ENCODE assay signal across 14 cellular contexts in the genomic region with DNA sequence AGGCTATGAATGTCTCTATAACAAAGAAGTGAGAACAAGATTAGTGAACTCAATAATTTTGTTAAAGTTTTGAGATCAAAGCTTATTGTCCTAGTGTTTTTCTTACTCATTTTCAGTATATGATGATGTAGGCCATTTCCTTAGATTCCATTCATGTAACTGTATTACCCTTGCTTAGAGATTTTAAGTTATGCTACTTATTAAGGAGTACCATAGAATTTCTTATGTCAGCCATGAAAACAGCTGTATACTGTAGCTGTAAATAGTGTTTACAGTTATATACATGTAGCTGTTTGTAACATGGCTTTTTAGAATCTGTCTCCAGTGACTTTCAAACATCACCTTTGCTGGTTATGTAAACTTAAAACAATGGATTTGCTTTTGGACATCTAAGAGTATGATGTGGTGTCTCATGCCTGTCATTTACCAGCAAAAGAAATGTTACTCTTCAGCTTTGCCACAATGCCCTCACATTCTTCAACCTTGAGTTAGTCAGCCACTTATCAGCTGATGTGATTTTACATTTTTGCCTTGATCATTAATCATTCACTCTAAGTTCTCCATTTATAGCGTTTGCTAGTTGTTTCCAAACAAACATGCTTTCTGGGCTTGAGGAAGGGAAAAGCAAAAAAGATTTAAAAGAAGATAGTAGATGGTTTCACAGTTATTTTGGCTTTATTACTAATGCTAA. TPM values are rescaled to one million over a fixed set of nuclear protein-coding genes. Genes with fewer than 3 reads are reported as not detected.
DNase-seq lines count a peak whose midpoint lies in the region; ATAC-seq, FAIRE-seq and TF ChIP-seq lines count a peak whose summit lies in the region.
"Had no signal": no experiment of that assay in that cellular context is flagged by ENCODE, and none has a peak within 500 bp of the region (broad histone marks: within the 10 kb centered on the region; RNA-seq: fewer than 3 reads in every experiment).

No MANE protein-coding gene starts in this region.

- peak overlapping the region; percentile 45 to 84 (median 70) for H3K27ac ChIP-seq in body of pancreas
- H3K27ac ChIP-seq in SK-N-SH (ENCODE audit: low read depth in 2 of 2, low read length in 1 of 2): no peak overlapping the region
- no peak overlapping the region for H3K27ac ChIP-seq in Karpas-422 (ENCODE audit: low read length)
- H3K27ac ChIP-seq: BLaER1 treated with 17β-estradiol and CSF1 and Interleukin-3, amounts not matched to agents 10 nM and 100 nM; parathyroid adenoma had no signal

- CTCF ChIA-PET in SK-N-SH (lab: Yijun Ruan, JAX): no interaction called here

- H3K27me3 ChIP-seq in body of pancreas (no peaks in the 10 kb centered on the region), kidney epithelial cell (ENCODE audit: control insufficient read depth, insufficient read depth, low read length) (no peaks in the 10 kb centered on the region), SK-N-SH (ENCODE audit: insufficient read depth) (no peaks in the 10 kb centered on the region), Karpas-422 (ENCODE audit: low read length) (no peaks in the 10 kb centered on the region)
- H3K27me3 ChIP-seq: BLaER1 treated with 17β-estradiol and CSF1 and Interleukin-3, amounts not matched to agents 10 nM and 100 nM had no signal

- no peak for TF ChIP-seq RAD21 in SK-N-SH (IDR thresholded peaks at IDR 0.05; ENCODE audit: low read length)

- H3K4me3 ChIP-seq in body of pancreas (no peak overlapping the region), kidney epithelial cell (ENCODE audit: low read depth, low read length) (no peak overlapping the region), SK-N-SH (ENCODE audit: low read depth in 2 of 2, low read length in 1 of 2) (no peak overlapping the region), Karpas-422 (ENCODE audit: low read length) (no peak overlapping the region)
- H3K4me3 ChIP-seq: BLaER1 treated with 17β-estradiol and CSF1 and Interleukin-3, amounts not matched to agents 10 nM and 100 nM had no signal

- DNase-seq in A172 (ENCODE audit: low spot score): peak; percentile 41
- DNase-seq in H54 (ENCODE audit: insufficient read length, low spot score): no peak
- DNase-seq in body of pancreas: no peak
- peak; percentile 51 for DNase-seq in kidney epithelial cell (ENCODE audit: low read depth)
- DNase-seq in T-helper 2 cell: no peak
- no peak for DNase-seq in SK-N-SH
- no peak for DNase-seq in Karpas-422
- no peak for DNase-seq in NCI-H1048 (lab: John Stamatoyannopoulos, UW)
- DNase-seq: activated gamma-delta T cell; effector CD4-positive, alpha-beta T cell; NCI-H2081 treated with DMSO at 0.1 percent for 48 hours had no signal

- H3K9me3 ChIP-seq in body of pancreas: no peaks in the 10 kb centered on the region
- H3K9me3 ChIP-seq in SK-N-SH: no peaks in the 10 kb centered on the region
- no peaks in the 10 kb centered on the region for H3K9me3 ChIP-seq in Karpas-422 (ENCODE audit: low read length)

- H3K9ac ChIP-seq in SK-N-SH (no peak overlapping the region), Karpas-422 (ENCODE audit: low read length) (no peak overlapping the region)
- H3K9ac ChIP-seq: BLaER1 treated with 17β-estradiol and CSF1 and Interleukin-3, amounts not matched to agents 10 nM and 100 nM; parathyroid adenoma had no signal

- POLR2A ChIA-PET in SK-N-SH (lab: Yijun Ruan, JAX): no interaction called here

- peak; percentile 93 for FAIRE-seq in H54 (lab: Jason Lieb, UNC)
- FAIRE-seq: GM19239 had no signal

- intact Hi-C loops in body of pancreas (cut with DNase I): no loop called here

- peaks cover 36% of the 10 kb centered on the region for H3K4me1 ChIP-seq in body of pancreas
- H3K4me1 ChIP-seq in SK-N-SH (ENCODE audit: control insufficient read depth in 1 of 2, insufficient read depth in 2 of 2, low read depth in 1 of 2, low read length in 1 of 2): no peaks in the 10 kb centered on the region
- H3K4me1 ChIP-seq in Karpas-422 (ENCODE audit: low read length): peaks cover 4% of the 10 kb centered on the region; the same call in 1 of the 2 replicates
- H3K4me1 ChIP-seq: parathyroid adenoma had no signal

- no peaks in the 10 kb centered on the region for H3K79me2 ChIP-seq in SK-N-SH (ENCODE audit: insufficient read depth)
- H3K79me2 ChIP-seq in Karpas-422 (ENCODE audit: low read length): peaks cover 64% of the 10 kb centered on the region
- H3K79me2 ChIP-seq: parathyroid adenoma had no signal

- H3F3A ChIP-seq in SK-N-SH (replicated peaks; ENCODE audit: insufficient read depth): no peaks in the 10 kb centered on the region

- H3K4me2 ChIP-seq in SK-N-SH: no peak overlapping the region
- H3K4me2 ChIP-seq in Karpas-422 (ENCODE audit: low read depth, low read length, poor library complexity, severe bottlenecking): no peak overlapping the region

- no peak for TF ChIP-seq EP300 in SK-N-SH (IDR thresholded peaks at IDR 0.05; ENCODE audit: borderline replicate concordance in 1 of 2, low read depth in 1 of 2, low read length in 1 of 2)

- no peak for TF ChIP-seq CTCF in body of pancreas (IDR thresholded peaks at IDR 0.05)
- no peak for TF ChIP-seq CTCF in kidney epithelial cell (IDR thresholded peaks at IDR 0.05; ENCODE audit: insufficient read depth, low read length, poor library complexity, severe bottlenecking)
- TF ChIP-seq CTCF in SK-N-SH (IDR thresholded peaks at IDR 0.05): no peak

- no peak overlapping the region for H2AFZ ChIP-seq in SK-N-SH (ENCODE audit: low read depth)
- no peak overlapping the region for H2AFZ ChIP-seq in Karpas-422 (ENCODE audit: low read length)
- H2AFZ ChIP-seq: parathyroid adenoma had no signal

- 5 to 16% methylated on average over 1 of the region's 1 CpG for WGBS in body of pancreas, 2 donors
- 0% methylated on average over 1 of the region's 1 CpG for WGBS in SK-N-SH (ENCODE audit: low lambda C conversion rate)

- no peak for TF ChIP-seq POLR2A in H54 (IDR thresholded peaks at IDR 0.05; ENCODE audit: low read depth, low read length)
- no peak for TF ChIP-seq POLR2A in body of pancreas (IDR thresholded peaks at IDR 0.05)

- H4K20me1 ChIP-seq in SK-N-SH (ENCODE audit: insufficient read depth) (no peaks in the 10 kb centered on the region), Karpas-422 (ENCODE audit: insufficient read depth, low read depth, low read length) (no peaks in the 10 kb centered on the region)
- H4K20me1 ChIP-seq: BLaER1 treated with 17β-estradiol and CSF1 and Interleukin-3, amounts not matched to agents 10 nM and 100 nM had no signal

- H3K36me3 ChIP-seq in body of pancreas (replicated peaks in 1 of 2; ENCODE audit: insufficient read depth in 1 of 2, low read depth in 2 of 2) (no peaks in the 10 kb centered on the region), kidney epithelial cell (ENCODE audit: control insufficient read depth, insufficient read depth, low read length) (no peaks in the 10 kb centered on the region), SK-N-SH (replicated peaks in 1 of 2; ENCODE audit: control insufficient read depth in 1 of 2, insufficient read depth in 2 of 2, low read length in 1 of 2) (no peaks in the 10 kb centered on the region), Karpas-422 (ENCODE audit: insufficient read depth, low read length) (no peaks in the 10 kb centered on the region)

- H3K9me2 ChIP-seq in SK-N-SH: 0 out of 2 replicates have a peak, but pooled peaks cover 2% of the 10 kb centered on the region
- H3K9me2 ChIP-seq in Karpas-422 (replicated peaks; ENCODE audit: insufficient read depth, low read length): no peaks in the 10 kb centered on the region

- ATAC-seq in body of pancreas: peak; percentile 81

TF ChIP-seq in SK-N-SH, 30 proteins besides CTCF, POLR2A, EP300 and RAD21 (continues in another document):
- TF ChIP-seq FOXM1 (IDR thresholded peaks at IDR 0.05; ENCODE audit: low read depth): no peak
- no peak for TF ChIP-seq YY1 (IDR thresholded peaks at IDR 0.05; ENCODE audit: low read depth)
- TF ChIP-seq TCF12 (IDR thresholded peaks at IDR 0.05): no peak
- no peak for TF ChIP-seq EZH2phosphoT487 (IDR thresholded peaks at IDR 0.05; ENCODE audit: borderline replicate concordance, low read depth)
- TF ChIP-seq RCOR1 (IDR thresholded peaks at IDR 0.05; ENCODE audit: low read length): no peak
- TF ChIP-seq, protein P1, sequence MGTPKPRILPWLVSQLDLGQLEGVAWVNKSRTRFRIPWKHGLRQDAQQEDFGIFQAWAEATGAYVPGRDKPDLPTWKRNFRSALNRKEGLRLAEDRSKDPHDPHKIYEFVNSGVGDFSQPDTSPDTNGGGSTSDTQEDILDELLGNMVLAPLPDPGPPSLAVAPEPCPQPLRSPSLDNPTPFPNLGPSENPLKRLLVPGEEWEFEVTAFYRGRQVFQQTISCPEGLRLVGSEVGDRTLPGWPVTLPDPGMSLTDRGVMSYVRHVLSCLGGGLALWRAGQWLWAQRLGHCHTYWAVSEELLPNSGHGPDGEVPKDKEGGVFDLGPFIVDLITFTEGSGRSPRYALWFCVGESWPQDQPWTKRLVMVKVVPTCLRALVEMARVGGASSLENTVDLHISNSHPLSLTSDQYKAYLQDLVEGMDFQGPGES (IDR thresholded peaks at IDR 0.05; ENCODE audit: low read depth, low read length): no peak
- no peak for TF ChIP-seq POLR2AphosphoS5 (IDR thresholded peaks at IDR 0.05; ENCODE audit: low read depth, low read length)
- TF ChIP-seq SIN3A (IDR thresholded peaks at IDR 0.05; ENCODE audit: borderline replicate concordance, low read depth, low read length): no peak
- no peak for TF ChIP-seq NFIC (IDR thresholded peaks at IDR 0.05; ENCODE audit: borderline replicate concordance)
- TF ChIP-seq, protein P2, sequence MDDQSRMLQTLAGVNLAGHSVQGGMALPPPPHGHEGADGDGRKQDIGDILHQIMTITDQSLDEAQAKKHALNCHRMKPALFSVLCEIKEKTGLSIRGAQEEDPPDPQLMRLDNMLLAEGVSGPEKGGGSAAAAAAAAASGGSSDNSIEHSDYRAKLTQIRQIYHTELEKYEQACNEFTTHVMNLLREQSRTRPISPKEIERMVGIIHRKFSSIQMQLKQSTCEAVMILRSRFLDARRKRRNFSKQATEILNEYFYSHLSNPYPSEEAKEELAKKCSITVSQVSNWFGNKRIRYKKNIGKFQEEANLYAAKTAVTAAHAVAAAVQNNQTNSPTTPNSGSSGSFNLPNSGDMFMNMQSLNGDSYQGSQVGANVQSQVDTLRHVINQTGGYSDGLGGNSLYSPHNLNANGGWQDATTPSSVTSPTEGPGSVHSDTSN (IDR thresholded peaks at IDR 0.05): no peak
- no peak for TF ChIP-seq FOXJ3 (CRISPR knock-in tag; IDR thresholded peaks at IDR 0.05)
- TF ChIP-seq GATA2 (CRISPR knock-in tag; IDR thresholded peaks at IDR 0.05): no peak

RNA-seq across cellular contexts. Expression of a gene that starts 55.5 kb away (rescaled TPM):
- 8.0 and 23.7 TPM in 2 replicates for total RNA-seq in A172 (2014; rRNA removed; shearing (Covaris generic))
- total RNA-seq in body of pancreas (10 to 100 TPM; 36.8 to 50.4 TPM), kidney epithelial cell (1.8 and 3.5 TPM in 2 replicates)
- not detected in 2 replicates for polyA plus RNA-seq in SK-N-SH (2012; rRNA removed)
- polyA plus RNA-seq in SK-N-SH (2012; cell fraction: cytosol; rRNA removed): not detected in 2 replicates
- not detected in 2 replicates for polyA plus RNA-seq in SK-N-SH (2012; cell fraction: nucleus; rRNA removed)
- 21.9 and 63.6 TPM in 2 replicates for total RNA-seq in Karpas-422 (2014; rRNA removed; shearing (Covaris generic); ENCODE audit: low replicate concordance)

Comparison
In these comparisons a context has a peak if more than half of its experiments do, and no peak if none do; other contexts are left out.
1. DNase-seq: peak in A172 (single experiment) and kidney epithelial cell (single experiment); none in H54 (single experiment), body of pancreas (0 of 4), T-helper 2 cell (0 of 5), SK-N-SH (single experiment), Karpas-422 (single experiment) and NCI-H1048 (single experiment).
2. H3K27ac ChIP-seq: peak in body of pancreas (4 of 4); none in SK-N-SH (0 of 2) and Karpas-422 (single experiment).